ENCODE assay signal across 39 cellular contexts in the genomic region with DNA sequence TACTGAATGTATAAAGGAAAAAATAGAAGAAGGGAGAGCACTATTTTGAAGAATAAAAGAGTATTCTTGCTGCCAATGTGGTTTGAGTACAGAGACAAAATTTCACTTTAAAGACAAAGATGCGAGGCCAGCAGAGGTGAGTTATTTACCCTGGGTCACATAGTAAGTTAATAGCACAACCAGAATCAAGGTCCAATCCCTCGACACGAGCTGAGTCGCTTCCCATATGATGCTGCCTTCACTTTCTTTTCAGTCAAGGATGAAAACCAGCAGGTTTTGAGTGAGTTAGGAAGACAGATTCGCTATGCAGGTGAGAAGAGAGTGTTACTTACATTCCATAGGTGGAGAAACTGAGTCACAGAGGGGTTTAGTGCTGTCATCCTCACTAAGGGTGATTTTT.
"Had no signal": no experiment of that assay in that cellular context is flagged by ENCODE, and none has a peak within 500 bp of the region (broad histone marks: within the 10 kb centered on the region; RNA-seq: fewer than 3 reads in every experiment).

No MANE protein-coding gene starts in this region.

- H3K4me1 Mint-ChIP-seq: activated CD4-positive, alpha-beta memory T cell treated with anti-CD3 and anti-CD28 coated beads, Interleukin-2, amount 10 ng/mL, durations not matched to agents 7 days and 5 days; activated CD4-positive, alpha-beta T cell treated with anti-CD3 and anti-CD28 coated beads for 36 hours; activated CD4-positive, alpha-beta T cell treated with anti-CD3 and anti-CD28 coated beads, Interleukin-2, amount 10 ng/mL, durations not matched to agents 7 days and 5 days; activated T-helper 17 cell treated with anti-CD3 and anti-CD28 coated beads, Interleukin-2, amount 50 U/mL, for 72 hours had no signal

- H3K36me3 Mint-ChIP-seq: activated naive CD4-positive, alpha-beta T cell treated with anti-CD3 and anti-CD28 coated beads, Interleukin-2, amount 50 U/mL, for 72 hours; activated naive CD8-positive, alpha-beta T cell treated with anti-CD3 and anti-CD28 coated beads for 36 hours; WTC11 had no signal

- H3K27ac Mint-ChIP-seq: activated CD4-positive, alpha-beta memory T cell treated with anti-CD3 and anti-CD28 coated beads, Interleukin-2, amount 10 ng/mL, durations not matched to agents 7 days and 5 days; activated CD4-positive, alpha-beta T cell treated with anti-CD3 and anti-CD28 coated beads for 36 hours; activated CD4-positive, alpha-beta T cell treated with anti-CD3 and anti-CD28 coated beads, Interleukin-2, amount 10 ng/mL, durations not matched to agents 7 days and 5 days; activated naive CD4-positive, alpha-beta T cell treated with anti-CD3 and anti-CD28 coated beads for 36 hours; activated naive CD4-positive, alpha-beta T cell treated with anti-CD3 and anti-CD28 coated beads, Interleukin-2, amount 50 U/mL, for 72 hours; activated naive CD8-positive, alpha-beta T cell treated with anti-CD3 and anti-CD28 coated beads for 36 hours; activated T-cell treated with anti-CD3 and anti-CD28 coated beads, Interleukin-2, amount 50 U/mL, for 72 hours; activated T-helper 1 cell treated with anti-CD3 and anti-CD28 coated beads, Interleukin-12 subunit alpha, Interleukin-12 subunit beta, Interleukin-2, Interleukin-4 antibody, amounts not matched to agents 30 ng/mL and 10 ng/mL and 1 ng/mL, durations not matched to agents 14 hours and 24 hours and 36 hours; activated T-helper 17 cell treated with anti-CD3 and anti-CD28 coated beads, Interleukin-2, amount 50 U/mL, for 72 hours; T-helper 1 cell treated with Interleukin-12 subunit alpha and Interleukin-12 subunit beta and Interleukin-4 antibody, amounts not matched to agents 30 μg/mL and 1 μg/mL, for 36 hours; T-helper 2 cell treated with Interferon-gamma antibody and Interleukin-4, amounts not matched to agents 5 μg/mL and 100 μg/mL, for 36 hours; WTC11 had no signal

- H3K4me3 ChIP-seq: adrenal gland, body of pancreas, breast epithelium had no signal

- H3K4me3 Mint-ChIP-seq: activated CD4-positive, alpha-beta memory T cell treated with anti-CD3 and anti-CD28 coated beads, Interleukin-2, amount 10 ng/mL, durations not matched to agents 7 days and 5 days; activated CD4-positive, alpha-beta T cell treated with anti-CD3 and anti-CD28 coated beads for 36 hours; activated CD4-positive, alpha-beta T cell treated with anti-CD3 and anti-CD28 coated beads, Interleukin-2, amount 10 ng/mL, durations not matched to agents 7 days and 5 days; activated naive CD4-positive, alpha-beta T cell treated with anti-CD3 and anti-CD28 coated beads for 36 hours; activated naive CD8-positive, alpha-beta T cell treated with anti-CD3 and anti-CD28 coated beads for 36 hours; activated T-cell treated with anti-CD3 and anti-CD28 coated beads, Interleukin-2, amount 50 U/mL, for 4 hours; activated T-cell treated with anti-CD3 and anti-CD28 coated beads, Interleukin-2, amount 50 U/mL, for 72 hours; activated T-helper 1 cell treated with anti-CD3 and anti-CD28 coated beads, Interleukin-12 subunit alpha, Interleukin-12 subunit beta, Interleukin-2, Interleukin-4 antibody, amounts not matched to agents 30 ng/mL and 10 ng/mL and 1 ng/mL, durations not matched to agents 14 hours and 24 hours and 36 hours; activated T-helper 17 cell treated with anti-CD3 and anti-CD28 coated beads, Interleukin-2, amount 50 U/mL, for 72 hours; T-helper 1 cell treated with Interleukin-12 subunit alpha and Interleukin-12 subunit beta and Interleukin-4 antibody, amounts not matched to agents 30 μg/mL and 1 μg/mL, for 36 hours; T-helper 2 cell treated with Interferon-gamma antibody and Interleukin-4, amounts not matched to agents 5 μg/mL and 100 μg/mL, for 36 hours; WTC11 had no signal

- ATAC-seq: activated CD4-positive, alpha-beta T cell treated with anti-CD3 and anti-CD28 coated beads for 36 hours; activated CD4-positive, CD25-positive, alpha-beta regulatory T cell treated with anti-CD3 and anti-CD28 coated beads, Interleukin-2, amount 50 U/mL, for 24 hours; activated naive CD4-positive, alpha-beta T cell treated with anti-CD3 and anti-CD28 coated beads, Interleukin-2, amount 50 U/mL, for 72 hours; activated T-cell treated with anti-CD3 and anti-CD28 coated beads, Interleukin-2, amount 50 U/mL, for 4 hours; activated T-cell treated with anti-CD3 and anti-CD28 coated beads, Interleukin-2, amount 50 U/mL, for 72 hours; activated T-helper 17 cell treated with anti-CD3 and anti-CD28 coated beads, Interleukin-2, amount 50 U/mL, for 72 hours; body of pancreas; WTC11 had no signal

- DNase-seq: activated CD4-positive, alpha-beta memory T cell treated with anti-CD3 and anti-CD28 coated beads, Interleukin-2, amount 10 ng/mL, durations not matched to agents 7 days and 5 days; activated CD4-positive, alpha-beta T cell treated with anti-CD3 and anti-CD28 coated beads for 1 hour; activated CD4-positive, alpha-beta T cell treated with anti-CD3 and anti-CD28 coated beads for 36 hours; activated CD4-positive, alpha-beta T cell treated with anti-CD3 and anti-CD28 coated beads for 48 hours; activated CD4-positive, alpha-beta T cell treated with anti-CD3 and anti-CD28 coated beads, Interleukin-2, amount 10 ng/mL, durations not matched to agents 7 days and 5 days; activated CD4-positive, alpha-beta T cell treated with anti-CD3 and anti-CD28 coated beads, Interleukin-2, amount 50 U/mL, for 48 hours; activated CD4-positive, CD25-positive, alpha-beta regulatory T cell; activated CD8-positive, alpha-beta memory T cell treated with anti-CD3 and anti-CD28 coated beads, Interleukin-2, amount 50 U/mL, for 4 hours; activated effector memory CD4-positive, alpha-beta T cell treated with anti-CD3 and anti-CD28 coated beads, Interleukin-2, amount 50 U/mL, for 16 hours; activated gamma-delta T cell treated with Interleukin-2 at 50 U/mL for 16 hours; activated naive CD4-positive, alpha-beta T cell; activated naive CD4-positive, alpha-beta T cell treated with anti-CD3 and anti-CD28 coated beads for 36 hours; activated naive CD4-positive, alpha-beta T cell treated with anti-CD3 and anti-CD28 coated beads, Interleukin-2, amount 50 U/mL, for 16 hours; activated naive CD8-positive, alpha-beta T cell treated with anti-CD3 and anti-CD28 coated beads for 36 hours; activated T-cell treated with anti-CD3 and anti-CD28 coated beads for 4 hours; activated T-cell treated with anti-CD3 and anti-CD28 coated beads, Interleukin-2, amount 50 U/mL, for 1 hour; activated T-cell treated with anti-CD3 and anti-CD28 coated beads, Interleukin-2, amount 50 U/mL, for 4 hours; activated T-cell treated with anti-CD3 and anti-CD28 coated beads, Interleukin-2, amount 50 U/mL, for 72 hours; adrenal gland; amniotic stem cell; aorta; body of pancreas; brain microvascular endothelial cell; central memory CD4-positive, alpha-beta T cell; SW 1271; T-helper 1 cell; T-helper 2 cell; T-helper 9 cell; WERI-Rb-1 had no signal

- H3K9me3 ChIP-seq: adrenal gland, body of pancreas, breast epithelium had no signal

- FAIRE-seq: astrocyte, TTC549 had no signal

- H3K9me3 Mint-ChIP-seq: activated CD4-positive, alpha-beta memory T cell treated with anti-CD3 and anti-CD28 coated beads, Interleukin-2, amount 10 ng/mL, durations not matched to agents 7 days and 5 days; activated CD4-positive, alpha-beta T cell treated with anti-CD3 and anti-CD28 coated beads, Interleukin-2, amount 10 ng/mL, durations not matched to agents 7 days and 5 days; activated naive CD4-positive, alpha-beta T cell treated with anti-CD3 and anti-CD28 coated beads for 36 hours; activated naive CD8-positive, alpha-beta T cell treated with anti-CD3 and anti-CD28 coated beads for 36 hours; activated T-helper 1 cell treated with anti-CD3 and anti-CD28 coated beads, Interleukin-12 subunit alpha, Interleukin-12 subunit beta, Interleukin-2, Interleukin-4 antibody, amounts not matched to agents 30 ng/mL and 10 ng/mL and 1 ng/mL, durations not matched to agents 14 hours and 24 hours and 36 hours; activated T-helper 17 cell treated with anti-CD3 and anti-CD28 coated beads, Interleukin-2, amount 50 U/mL, for 72 hours; T-helper 1 cell treated with Interleukin-12 subunit alpha and Interleukin-12 subunit beta and Interleukin-4 antibody, amounts not matched to agents 30 μg/mL and 1 μg/mL, for 36 hours; T-helper 2 cell treated with Interferon-gamma antibody and Interleukin-4, amounts not matched to agents 5 μg/mL and 100 μg/mL, for 36 hours; WTC11 had no signal

- H3K4me1 ChIP-seq: adrenal gland, body of pancreas, breast epithelium had no signal

- H3K36me3 ChIP-seq: adrenal gland, brain microvascular endothelial cell, breast epithelium, WERI-Rb-1 had no signal

- H3K27me3 ChIP-seq: adrenal gland, body of pancreas, brain microvascular endothelial cell, breast epithelium had no signal

- H3K27ac ChIP-seq: adrenal gland, body of pancreas, brain microvascular endothelial cell, breast epithelium, WERI-Rb-1 had no signal
